Comparison of ENCODE assay signal across 8 cellular contexts in the genomic region with DNA sequence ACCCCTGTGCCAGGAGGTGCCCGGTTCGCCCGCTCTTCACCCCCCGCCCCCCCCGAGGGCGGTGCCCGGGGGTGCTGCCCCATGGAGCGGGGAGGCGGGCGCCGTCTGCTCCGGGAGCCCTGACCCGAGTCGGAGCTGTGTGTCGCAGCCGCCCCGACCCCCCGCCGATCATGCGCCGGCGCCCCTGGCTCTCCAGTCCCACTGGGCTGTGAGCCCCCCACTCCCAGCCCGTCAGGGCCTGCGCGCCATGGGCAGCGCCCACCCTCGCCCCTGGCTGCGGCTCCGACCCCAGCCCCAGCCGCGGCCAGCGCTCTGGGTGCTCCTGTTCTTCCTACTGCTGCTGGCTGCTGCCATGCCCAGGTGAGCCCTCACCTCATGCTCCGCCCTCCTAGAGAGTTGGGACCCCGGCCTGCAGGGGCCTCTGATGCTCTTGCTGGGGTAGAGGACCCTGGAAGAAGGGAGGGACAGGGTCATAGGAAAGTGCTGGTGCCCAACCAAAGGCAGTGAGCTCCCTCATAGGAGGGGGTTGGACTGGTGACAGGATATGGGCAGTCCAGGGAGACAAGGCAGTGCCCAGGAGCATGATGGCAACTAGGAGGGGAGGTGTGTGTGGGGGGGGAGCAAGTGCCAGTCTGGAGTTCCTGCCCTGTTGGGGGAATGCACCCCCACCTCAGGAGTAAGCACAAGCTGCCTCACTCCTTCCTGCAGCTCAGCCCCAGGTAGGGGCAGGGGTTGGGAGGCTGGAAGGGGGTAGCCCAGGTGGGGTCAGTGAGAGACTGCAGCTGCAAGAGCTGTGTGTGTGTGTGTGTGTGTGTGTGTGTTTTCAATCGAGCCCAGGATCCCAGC. TPM values are rescaled to one million over a fixed set of nuclear protein-coding genes. Genes with fewer than 3 reads are reported as not detected.
A peak's percentile ranks its signal among the peaks of the same experiment; 100 is the strongest.
DNase-seq lines count a peak whose midpoint lies in the region; ATAC-seq and TF ChIP-seq lines count a peak whose summit lies in the region.

Gene WNT10A, plus strand, starts transcription at position 104 of the 846 bp plus-strand sequence. Its CDS starts 144 bp downstream, at position 248.

- peaks cover 59% of the 10 kb centered on the region for H3K4me1 ChIP-seq in CD8-positive, alpha-beta T cell (ENCODE audit: insufficient read depth, low read length)
- peaks cover 28% of the 10 kb centered on the region for H3K4me1 ChIP-seq in Panc1 (ENCODE audit: control insufficient read depth, insufficient read depth, low read length)

- peaks cover 51% of the 10 kb centered on the region for H3K4me1 Mint-ChIP-seq in CD8-positive, alpha-beta T cell (ENCODE audit: low read depth)
- peaks cover 54% of the 10 kb centered on the region for H3K4me1 Mint-ChIP-seq in memory B cell

- no peak for DNase-seq in CD8-positive, alpha-beta T cell
- DNase-seq in Panc1 (ENCODE audit: low read depth, low spot score) = no peak
- DNase-seq in memory B cell (ENCODE audit: low spot score in 2 of 2) = no peak
- DNase-seq in NCI-H2107 treated with DMSO at 0.1 percent for 48 hours (lab: John Stamatoyannopoulos, UW; ENCODE audit: unreplicated experiment) = no peak
- no peak for DNase-seq in epidermal melanocyte (ENCODE audit: insufficient read length, low spot score)
- DNase-seq in occipital lobe (lab: John Stamatoyannopoulos, UW) = no peak
- no peak for DNase-seq in SW 1271 (lab: John Stamatoyannopoulos, UW)

- ATAC-seq in CD8-positive, alpha-beta T cell = no peak
- peak; percentile 7 for ATAC-seq in GM21515 (IDR thresholded peaks at IDR 0.05; ENCODE audit: unreplicated experiment)
- peak; percentile 22; the same call in 1 of the 2 replicates for ATAC-seq in Panc1
- peak; percentile 16 for ATAC-seq in memory B cell (ENCODE audit: low read depth)

- H3K4me3 Mint-ChIP-seq in CD8-positive, alpha-beta T cell = peak within 1 kb of the TSS; percentile 90
- peak within 1 kb of the TSS; percentile 93 for H3K4me3 Mint-ChIP-seq in memory B cell

- H3K9me3 ChIP-seq in CD8-positive, alpha-beta T cell (ENCODE audit: low read length) = no peaks in the 10 kb centered on the region
- no peaks in the 10 kb centered on the region for H3K9me3 ChIP-seq in Panc1 (ENCODE audit: control insufficient read depth, insufficient read depth, low read depth, low read length)

- no TSS peak for BruUV-seq in Panc1 (replicated peaks; lab: Mats Ljungman, UMichigan)

- no peaks in the 10 kb centered on the region for H3K9me3 Mint-ChIP-seq in CD8-positive, alpha-beta T cell
- no peaks in the 10 kb centered on the region for H3K9me3 Mint-ChIP-seq in memory B cell

- intact Hi-C loops in CD8-positive, alpha-beta T cell (cut with DNase I, micrococcal nuclease) = loop anchor here (1.0 to 10.0 kb wide), 5 partner anchors 11 to 606 kb away; partner anchors contain the start of genes CTDSP1 (in 2 of the 2), AAMP (in 1 of the 2), CNPPD1 (in 1 of the 2) and PNKD (in 1 of the 2)
- intact Hi-C loops in Panc1 (cut with micrococcal nuclease; ENCODE audit: unreplicated experiment) = no loop called here

- in situ Hi-C loops in Panc1 (cut with HindIII; ENCODE audit: low pct_unique_long_range_greater_than_20kb, low sequenced_read_pairs) = no loop called here

- H3K27ac Mint-ChIP-seq in CD8-positive, alpha-beta T cell = peak within 1 kb of the TSS; percentile 95
- H3K27ac Mint-ChIP-seq in memory B cell = peak within 1 kb of the TSS; percentile 97

- peak within 1 kb of the TSS; percentile 57 for H3K27ac ChIP-seq in CD8-positive, alpha-beta T cell (ENCODE audit: low read depth, low read length)
- H3K27ac ChIP-seq in Panc1 (ENCODE audit: low read length) = no peak within 1 kb of the TSS

- POLR2A ChIA-PET in CD8-positive, alpha-beta T cell (lab: Charles Lee) = interaction anchor here (19.8 kb wide), 1 partner anchor 14 kb away, joined by 272 read pairs; no protein-coding TSS in a partner anchor
- POLR2A ChIA-PET in Panc1 (lab: Charles Lee) = interaction anchor here (0.5 to 0.7 kb wide), 4 partner anchors 11 to 222 kb away, joined by 5 to 10 read pairs (median 6); no protein-coding TSS in a partner anchor

- no peaks in the 10 kb centered on the region for H3K36me3 ChIP-seq in CD8-positive, alpha-beta T cell (ENCODE audit: insufficient read depth, low read length)
- no peaks in the 10 kb centered on the region for H3K36me3 ChIP-seq in Panc1 (ENCODE audit: control insufficient read depth, insufficient read depth, low read length)

- H3K4me3 ChIP-seq in CD8-positive, alpha-beta T cell (ENCODE audit: low read depth, low read length) = peak within 1 kb of the TSS; percentile 61
- peak within 1 kb of the TSS; percentile 35 to 48 for H3K4me3 ChIP-seq in Panc1 (ENCODE audit: low read depth in 2 of 2, low read length in 2 of 2)

- H3K27me3 ChIP-seq in CD8-positive, alpha-beta T cell (ENCODE audit: insufficient read depth, low read length) = no peaks in the 10 kb centered on the region
- no peaks in the 10 kb centered on the region for H3K27me3 ChIP-seq in Panc1 (ENCODE audit: control insufficient read depth, insufficient read depth, low read length)

- TF ChIP-seq CTCF in CD8-positive, alpha-beta T cell (IDR thresholded peaks at IDR 0.05) = no peak
- TF ChIP-seq CTCF in Panc1 (IDR thresholded peaks at IDR 0.05) = no peak

- H3K27me3 Mint-ChIP-seq in CD8-positive, alpha-beta T cell (ENCODE audit: low read depth) = peaks cover 3% of the 10 kb centered on the region
- H3K27me3 Mint-ChIP-seq in memory B cell = peaks cover 1% of the 10 kb centered on the region

- no peaks in the 10 kb centered on the region for H3K36me3 Mint-ChIP-seq in CD8-positive, alpha-beta T cell
- H3K36me3 Mint-ChIP-seq in memory B cell = no peaks in the 10 kb centered on the region

- CTCF ChIA-PET in CD8-positive, alpha-beta T cell (lab: Charles Lee) = interaction anchor here (22.2 kb wide), 1 partner anchor 17 kb away, joined by 1148 read pairs; no protein-coding TSS in a partner anchor
- CTCF ChIA-PET in Panc1 (lab: Charles Lee) = interaction anchor here (0.6 to 0.7 kb wide), 3 partner anchors 25 to 156 kb away, joined by 3 to 5 read pairs (median 3); no protein-coding TSS in a partner anchor

RNA-seq across cellular contexts. Expression of gene WNT10A, which starts in this region (rescaled TPM):
- 1 to 10 TPM; 4.9 to 6.6 TPM for total RNA-seq in CD8-positive, alpha-beta T cell
- total RNA-seq in Panc1 (2021; ENCODE audit: unreplicated experiment) (9.2 TPM), occipital lobe (not detected)
- 8.6 TPM for polyA plus RNA-seq in Panc1 (2012; ENCODE audit: insufficient read length)
